In the genomic region with DNA sequence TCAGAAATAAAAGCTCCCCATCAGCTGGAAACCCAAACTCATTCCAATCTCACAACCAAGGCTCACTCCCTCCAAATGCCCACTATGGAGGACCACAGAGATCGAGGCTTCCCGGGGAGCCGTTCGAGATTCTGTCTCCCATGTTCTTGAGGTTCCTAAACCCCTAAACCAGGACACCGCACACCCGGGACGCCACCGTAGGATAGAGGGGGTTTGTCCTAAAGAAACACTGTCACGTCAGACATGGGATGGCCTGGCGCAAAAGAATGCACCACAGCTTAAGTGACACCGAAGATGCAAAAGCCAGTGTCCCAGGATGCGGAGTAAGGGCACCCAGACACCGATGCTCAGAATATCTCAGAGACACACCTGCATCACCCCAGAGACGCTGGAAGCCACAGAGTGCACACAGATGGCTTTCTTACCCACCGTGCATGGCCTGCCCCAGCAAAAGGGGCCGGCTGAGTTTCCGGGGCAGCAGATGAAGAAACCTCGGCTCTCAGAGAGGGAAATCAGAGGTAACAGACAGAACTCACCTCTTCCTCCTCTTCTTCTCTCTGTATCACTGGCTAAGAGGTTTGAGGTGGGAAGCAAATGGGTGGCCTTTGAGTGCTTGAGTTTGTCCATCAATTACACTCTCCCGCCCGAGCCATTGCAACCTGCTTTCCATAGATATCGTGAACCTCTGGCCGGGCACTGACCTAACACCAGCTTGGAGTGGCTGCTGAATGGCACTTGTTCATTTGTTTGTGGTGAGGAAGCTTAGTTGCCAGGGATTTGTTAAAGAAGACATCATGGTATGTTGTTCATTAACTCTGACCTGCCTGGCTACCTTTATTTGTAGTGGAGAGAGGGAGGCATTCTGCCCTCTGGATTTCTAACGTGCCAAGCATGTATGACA, we compare ENCODE assay signal across 2 cellular contexts.
TF ChIP-seq lines count a peak whose summit lies in the region.

No MANE protein-coding gene starts in this region.

TF ChIP-seq in GM12878, 131 proteins besides CTCF, POLR2A, EP300 and RAD21:
- TF ChIP-seq CBX3 (IDR thresholded peaks at IDR 0.05; ENCODE audit: borderline replicate concordance, low read depth), result no peak
- no peak for TF ChIP-seq TBL1XR1 (IDR thresholded peaks at IDR 0.05; ENCODE audit: low read depth, low read length)
- TF ChIP-seq RCOR1 (conservative IDR thresholded peaks at IDR 0.05; ENCODE audit: low read depth, low read length), result no peak
- no peak for TF ChIP-seq RELA (IDR thresholded peaks at IDR 0.05; ENCODE audit: borderline replicate concordance, partially characterized antibody)
- no peak for TF ChIP-seq HDAC2 (IDR thresholded peaks at IDR 0.05)

TF ChIP-seq in neural cell, 6 proteins besides CTCF, POLR2A, EP300 and RAD21:
- TF ChIP-seq, protein P1, sequence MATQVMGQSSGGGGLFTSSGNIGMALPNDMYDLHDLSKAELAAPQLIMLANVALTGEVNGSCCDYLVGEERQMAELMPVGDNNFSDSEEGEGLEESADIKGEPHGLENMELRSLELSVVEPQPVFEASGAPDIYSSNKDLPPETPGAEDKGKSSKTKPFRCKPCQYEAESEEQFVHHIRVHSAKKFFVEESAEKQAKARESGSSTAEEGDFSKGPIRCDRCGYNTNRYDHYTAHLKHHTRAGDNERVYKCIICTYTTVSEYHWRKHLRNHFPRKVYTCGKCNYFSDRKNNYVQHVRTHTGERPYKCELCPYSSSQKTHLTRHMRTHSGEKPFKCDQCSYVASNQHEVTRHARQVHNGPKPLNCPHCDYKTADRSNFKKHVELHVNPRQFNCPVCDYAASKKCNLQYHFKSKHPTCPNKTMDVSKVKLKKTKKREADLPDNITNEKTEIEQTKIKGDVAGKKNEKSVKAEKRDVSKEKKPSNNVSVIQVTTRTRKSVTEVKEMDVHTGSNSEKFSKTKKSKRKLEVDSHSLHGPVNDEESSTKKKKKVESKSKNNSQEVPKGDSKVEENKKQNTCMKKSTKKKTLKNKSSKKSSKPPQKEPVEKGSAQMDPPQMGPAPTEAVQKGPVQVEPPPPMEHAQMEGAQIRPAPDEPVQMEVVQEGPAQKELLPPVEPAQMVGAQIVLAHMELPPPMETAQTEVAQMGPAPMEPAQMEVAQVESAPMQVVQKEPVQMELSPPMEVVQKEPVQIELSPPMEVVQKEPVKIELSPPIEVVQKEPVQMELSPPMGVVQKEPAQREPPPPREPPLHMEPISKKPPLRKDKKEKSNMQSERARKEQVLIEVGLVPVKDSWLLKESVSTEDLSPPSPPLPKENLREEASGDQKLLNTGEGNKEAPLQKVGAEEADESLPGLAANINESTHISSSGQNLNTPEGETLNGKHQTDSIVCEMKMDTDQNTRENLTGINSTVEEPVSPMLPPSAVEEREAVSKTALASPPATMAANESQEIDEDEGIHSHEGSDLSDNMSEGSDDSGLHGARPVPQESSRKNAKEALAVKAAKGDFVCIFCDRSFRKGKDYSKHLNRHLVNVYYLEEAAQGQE (IDR thresholded peaks at IDR 0.05; ENCODE audit: borderline replicate concordance), result no peak
- TF ChIP-seq TAF1 (IDR thresholded peaks at IDR 0.05; ENCODE audit: low read depth) (no peak), EZH2 (IDR thresholded peaks at IDR 0.05; ENCODE audit: borderline replicate concordance, insufficient read depth, low read length, poor library complexity, severe bottlenecking) (no peak), POLR2AphosphoS5 (IDR thresholded peaks at IDR 0.05) (no peak), SMC3 (conservative IDR thresholded peaks at IDR 0.05; ENCODE audit: poor library complexity) (no peak), MXI1 (conservative IDR thresholded peaks at IDR 0.05; ENCODE audit: poor library complexity, severe bottlenecking) (no peak)
